In genomic region chr7:1176891-1177373, GRCh38 we compare ENCODE assay signal across 9 cellular contexts. TPM values are rescaled to one million over a fixed set of nuclear protein-coding genes. Genes with fewer than 3 reads are reported as not detected.
DNase-seq lines count a peak whose midpoint lies in the region; ATAC-seq, FAIRE-seq and TF ChIP-seq lines count a peak whose summit lies in the region.
"Had no signal": no experiment of that assay in that cellular context is flagged by ENCODE, and none has a peak within 500 bp of the region (broad histone marks: within the 10 kb centered on the region; RNA-seq: fewer than 3 reads in every experiment).

No MANE protein-coding gene starts in this region.

- TF ChIP-seq RAD21 in A549 (conservative IDR thresholded peaks at IDR 0.05 in 1 of 2, IDR thresholded peaks at IDR 0.05 in 1 of 2), result peak; percentile 32 to 45; a peak in 3 of 5 replicates

- no peaks in the 10 kb centered on the region for H3K36me3 Mint-ChIP-seq in naive thymus-derived CD4-positive, alpha-beta T cell

- TF ChIP-seq POLR2A in A549 (IDR thresholded peaks at IDR 0.05; ENCODE audit: low read length), result no peak

- POLR2A ChIA-PET in A549 (lab: Yijun Ruan, JAX), result interaction anchor here (0.7 to 1.5 kb wide), 3 partner anchors 11 to 184 kb away, joined by 3 to 5 read pairs (median 3); partner anchors contain the start of gene ZFAND2A
- POLR2A ChIA-PET in naive thymus-derived CD4-positive, alpha-beta T cell (lab: Charles Lee), result interaction anchor here (0.7 kb wide), 1 partner anchor 12 kb away, joined by 3 read pairs; no protein-coding TSS in a partner anchor

- no peak for TF ChIP-seq EP300 in A549 (IDR thresholded peaks at IDR 0.05)

- ATAC-seq in A549, result peak; percentile 61 to 82; a peak in 4 of 6 replicates
- ATAC-seq in naive thymus-derived CD4-positive, alpha-beta T cell, result peak; percentile 80
- peak; percentile 69 for ATAC-seq in stimulated activated naive CD8-positive, alpha-beta T cell treated with anti-CD3 and anti-CD28 coated beads, Interleukin-15, amount 100 ng/mL, for 72 hours
- ATAC-seq in HG02870 (IDR thresholded peaks at IDR 0.05; ENCODE audit: unreplicated experiment), result no peak

- H3K4me1 Mint-ChIP-seq in naive thymus-derived CD4-positive, alpha-beta T cell, result peaks cover 7 to 15% (median 11%) of the 10 kb centered on the region in 7 donors
- peaks cover 38% of the 10 kb centered on the region for H3K4me1 Mint-ChIP-seq in stimulated activated naive CD8-positive, alpha-beta T cell treated with anti-CD3 and anti-CD28 coated beads, Interleukin-15, amount 100 ng/mL, for 72 hours

- H3K27ac Mint-ChIP-seq in naive thymus-derived CD4-positive, alpha-beta T cell, result peak overlapping the region in 3 of 9 donors; percentile 14 to 29 (median 25)
- H3K27ac Mint-ChIP-seq in stimulated activated naive CD8-positive, alpha-beta T cell treated with anti-CD3 and anti-CD28 coated beads, Interleukin-15, amount 100 ng/mL, for 72 hours, result peak overlapping the region; percentile 21 to 98

- DNase-seq in A549 (ENCODE audit: low read depth in 1 of 2, low spot score in 1 of 2) (peak; percentile 65 to 86), NCI-H526 treated with DMSO at 0.1 percent for 48 hours (lab: John Stamatoyannopoulos, UW) (peak; percentile 32)
- peak; percentile 94 to 95 for DNase-seq in activated CD4-positive, alpha-beta T cell treated with anti-CD3 and anti-CD28 coated beads, Interleukin-2, amount 50 U/mL, for 48 hours
- peak; percentile 64 for DNase-seq in effector CD8-positive, alpha-beta T cell (lab: John Stamatoyannopoulos, UW)
- peak; percentile 49 to 87 (median 69) for DNase-seq in naive thymus-derived CD4-positive, alpha-beta T cell
- peak; percentile 82 to 87 for DNase-seq in stimulated activated naive CD8-positive, alpha-beta T cell treated with anti-CD3 and anti-CD28 coated beads, Interleukin-15, amount 100 ng/mL, for 72 hours

- peak overlapping the region; percentile 71 for H3K4me2 ChIP-seq in A549

- H3K4me3 Mint-ChIP-seq in naive thymus-derived CD4-positive, alpha-beta T cell, result peak overlapping the region in 8 of 10 donors; percentile 23 to 78 (median 60)
- H3K4me3 Mint-ChIP-seq in stimulated activated naive CD8-positive, alpha-beta T cell treated with anti-CD3 and anti-CD28 coated beads, Interleukin-15, amount 100 ng/mL, for 72 hours, result peak overlapping the region; percentile 66 to 80

- WGBS in A549 (ENCODE audit: missing lambda C conversion rate), result 20% methylated on average over 22 of the region's 22 CpGs

- H3K27ac ChIP-seq in A549, result peak overlapping the region; percentile 78 to 87; a peak in 5 of 6 replicates
- H3K27ac ChIP-seq in naive thymus-derived CD4-positive, alpha-beta T cell (ENCODE audit: low read depth, low read length), result no peak overlapping the region

- H3K27me3 ChIP-seq in naive thymus-derived CD4-positive, alpha-beta T cell (ENCODE audit: control insufficient read depth in 2 of 2, insufficient read depth in 2 of 2, low read length in 2 of 2), result no peaks in the 10 kb centered on the region

- H3K9me3 Mint-ChIP-seq in naive thymus-derived CD4-positive, alpha-beta T cell, result peaks cover 0 to 3% (median 0%) of the 10 kb centered on the region in 11 donors
- H3K9me3 Mint-ChIP-seq in stimulated activated naive CD8-positive, alpha-beta T cell treated with anti-CD3 and anti-CD28 coated beads, Interleukin-15, amount 100 ng/mL, for 72 hours, result no peaks in the 10 kb centered on the region

- no peaks in the 10 kb centered on the region for H3K36me3 ChIP-seq in naive thymus-derived CD4-positive, alpha-beta T cell (ENCODE audit: control insufficient read depth in 2 of 3, insufficient read depth in 3 of 3, low read length in 3 of 3)

- intact Hi-C loops in naive thymus-derived CD4-positive, alpha-beta T cell (cut with micrococcal nuclease), result loop anchor here (1.0 to 10.0 kb wide), 9 partner anchors 39 to 398 kb away; partner anchors contain the start of genes COX19 (in 1 of the 2) and PSMG3 (in 1 of the 2)

- H3K4me3 ChIP-seq in A549, result no peak overlapping the region
- H3K4me3 ChIP-seq in GM12875 (ENCODE audit: low read depth, low read length), result no peak overlapping the region
- no peak overlapping the region for H3K4me3 ChIP-seq in naive thymus-derived CD4-positive, alpha-beta T cell (ENCODE audit: low read length)

- H3K9me3 ChIP-seq in A549, result peaks cover 12% of the 10 kb centered on the region; the same call in 2 of the 3 replicates
- H3K9me3 ChIP-seq in naive thymus-derived CD4-positive, alpha-beta T cell (ENCODE audit: control insufficient read depth in 2 of 3, low read length in 3 of 3), result no peaks in the 10 kb centered on the region

- TF ChIP-seq CTCF in A549 (IDR thresholded peaks at IDR 0.05) (peak; percentile 61), GM12875 (IDR thresholded peaks at IDR 0.05; ENCODE audit: borderline replicate concordance, insufficient read depth, low read depth, low read length) (peak; percentile 80)

- peaks cover 11% of the 10 kb centered on the region; the same call in 2 of the 3 replicates for H3K4me1 ChIP-seq in A549
- peaks cover 6 to 10% of the 10 kb centered on the region in 2 donors for H3K4me1 ChIP-seq in naive thymus-derived CD4-positive, alpha-beta T cell (ENCODE audit: control insufficient read depth in 2 of 2, insufficient read depth in 2 of 2, low read length in 2 of 2)

- FAIRE-seq in A549 (lab: Jason Lieb, UNC), result no peak

- peaks cover 11 to 23% (median 18%) of the 10 kb centered on the region in 5 donors for H3K27me3 Mint-ChIP-seq in naive thymus-derived CD4-positive, alpha-beta T cell
- peaks cover 38% of the 10 kb centered on the region for H3K27me3 Mint-ChIP-seq in stimulated activated naive CD8-positive, alpha-beta T cell treated with anti-CD3 and anti-CD28 coated beads, Interleukin-15, amount 100 ng/mL, for 72 hours

- CTCF ChIA-PET in A549 (lab: Yijun Ruan, JAX), result interaction anchor here (0.6 to 8.5 kb wide), 43 partner anchors 10 to 855 kb away, joined by 3 to 84 read pairs (median 5); partner anchors contain the start of genes COX19, GPER1 and ZFAND2A
- CTCF ChIA-PET in naive thymus-derived CD4-positive, alpha-beta T cell (lab: Charles Lee), result interaction anchor here (1.0 to 4.5 kb wide), 6 partner anchors 8 to 202 kb away, joined by 3 to 20 read pairs (median 3); a partner anchor contains a TSS

TF ChIP-seq in A549, 52 proteins besides CTCF, POLR2A, EP300 and RAD21:
- TF ChIP-seq KDM5A (IDR thresholded peaks at IDR 0.05), result no peak
- TF ChIP-seq CEBPB (IDR thresholded peaks at IDR 0.05), result no peak
- no peak for TF ChIP-seq NR3C1 (IDR thresholded peaks at IDR 0.05)
- TF ChIP-seq ZSCAN20 (CRISPR knock-in tag; IDR thresholded peaks at IDR 0.05), result no peak
- no peak for TF ChIP-seq POLR2AphosphoS2 (conservative IDR thresholded peaks at IDR 0.05; ENCODE audit: low read length)
- no peak for TF ChIP-seq HES2 (IDR thresholded peaks at IDR 0.05)
- TF ChIP-seq SREBF2 (IDR thresholded peaks at IDR 0.05), result no peak
- no peak for TF ChIP-seq MAZ (IDR thresholded peaks at IDR 0.05; ENCODE audit: borderline replicate concordance, low read depth, low read length)
- TF ChIP-seq PBX3 (IDR thresholded peaks at IDR 0.05), result no peak
- TF ChIP-seq SMC3 (IDR thresholded peaks at IDR 0.05), result 0 out of 3 replicates have a peak, but pooled peaks have one; percentile 30
- TF ChIP-seq CBX8 (IDR thresholded peaks at IDR 0.05), result no peak
- TF ChIP-seq CHD4 (IDR thresholded peaks at IDR 0.05; ENCODE audit: borderline replicate concordance), result peak; percentile 59
- no peak for TF ChIP-seq BHLHE40 (IDR thresholded peaks at IDR 0.05; ENCODE audit: low read depth, low read length)
- no peak for TF ChIP-seq RNF2 (IDR thresholded peaks at IDR 0.05; ENCODE audit: borderline replicate concordance, low read depth)
- peak; percentile 78 for TF ChIP-seq MAX (IDR thresholded peaks at IDR 0.05)
- no peak for TF ChIP-seq PHF8 (IDR thresholded peaks at IDR 0.05; ENCODE audit: borderline replicate concordance, low read depth)
- TF ChIP-seq FOSB (CRISPR knock-in tag; IDR thresholded peaks at IDR 0.05), result no peak
- no peak for TF ChIP-seq GATA3 (IDR thresholded peaks at IDR 0.05; ENCODE audit: borderline replicate concordance)
- TF ChIP-seq FOXS1 (CRISPR knock-in tag; IDR thresholded peaks at IDR 0.05), result no peak

RNA-seq across cellular contexts. Expression of gene ZFAND2A, which starts 16.9 kb away (rescaled TPM):
- polyA plus RNA-seq in A549 (2011; rRNA removed), result 88.6 and 105 TPM in 2 replicates
- polyA plus RNA-seq in A549 (2012; cell fraction: cytosol; rRNA removed), result 61.5 and 62.1 TPM in 2 replicates
- polyA plus RNA-seq in A549 (2012; cell fraction: nucleus; rRNA removed), result 34.2 and 40.6 TPM in 2 replicates
- polyA plus RNA-seq in A549 (2017; fragmentation: RNase III; extraction: RNeasy Plus Mini Kit Qiagen cat#74134 plus additional on column Dnase treatment), result 40.7 to 44.1 TPM (median 43.7 TPM) in 3 replicates
- polyA minus RNA-seq in A549 (2011; rRNA and poly(A)+ RNA removed), result 31.9 and 40.0 TPM in 2 replicates
- total RNA-seq in naive thymus-derived CD4-positive, alpha-beta T cell, result 10 to 100 TPM; 21.2 to 74.5 (median 38.6) TPM
- polyA plus RNA-seq in naive thymus-derived CD4-positive, alpha-beta T cell, result 10 to 100 TPM; 43.2 to 51.7 TPM

RNA-seq across cellular contexts. Expression of gene UNCX, which starts 55.7 kb away (rescaled TPM):
- polyA plus RNA-seq in A549 (2011; rRNA removed) (not detected in 2 replicates), A549 (2017; fragmentation: RNase III; extraction: RNeasy Plus Mini Kit Qiagen cat#74134 plus additional on column Dnase treatment) (not detected in 3 replicates)
- polyA plus RNA-seq in A549 (2012; cell fraction: cytosol; rRNA removed), result not detected in 2 replicates
- not detected in 2 replicates for polyA plus RNA-seq in A549 (2012; cell fraction: nucleus; rRNA removed)
- polyA minus RNA-seq in A549 (2011; rRNA and poly(A)+ RNA removed), result not detected in 2 replicates
- not detected for total RNA-seq in naive thymus-derived CD4-positive, alpha-beta T cell
- polyA plus RNA-seq in naive thymus-derived CD4-positive, alpha-beta T cell, result not detected
- total RNA-seq: pulmonary artery endothelial cell had no signal

Comparison
In these comparisons a context has a peak if more than half of its experiments do, and no peak if none do; other contexts are left out.
1. DNase-seq: peak in every context shown above with its lines; median percentile 94 in activated CD4-positive, alpha-beta T cell treated with anti-CD3 and anti-CD28 coated beads, Interleukin-2, amount 50 U/mL, for 48 hours; 84 in stimulated activated naive CD8-positive, alpha-beta T cell treated with anti-CD3 and anti-CD28 coated beads, Interleukin-15, amount 100 ng/mL, for 72 hours; 76 in A549; 69 in naive thymus-derived CD4-positive, alpha-beta T cell; 64 in effector CD8-positive, alpha-beta T cell; 32 in NCI-H526 treated with DMSO at 0.1 percent for 48 hours.